1 cellular context compared by ENCODE assay signal in the genomic region with DNA sequence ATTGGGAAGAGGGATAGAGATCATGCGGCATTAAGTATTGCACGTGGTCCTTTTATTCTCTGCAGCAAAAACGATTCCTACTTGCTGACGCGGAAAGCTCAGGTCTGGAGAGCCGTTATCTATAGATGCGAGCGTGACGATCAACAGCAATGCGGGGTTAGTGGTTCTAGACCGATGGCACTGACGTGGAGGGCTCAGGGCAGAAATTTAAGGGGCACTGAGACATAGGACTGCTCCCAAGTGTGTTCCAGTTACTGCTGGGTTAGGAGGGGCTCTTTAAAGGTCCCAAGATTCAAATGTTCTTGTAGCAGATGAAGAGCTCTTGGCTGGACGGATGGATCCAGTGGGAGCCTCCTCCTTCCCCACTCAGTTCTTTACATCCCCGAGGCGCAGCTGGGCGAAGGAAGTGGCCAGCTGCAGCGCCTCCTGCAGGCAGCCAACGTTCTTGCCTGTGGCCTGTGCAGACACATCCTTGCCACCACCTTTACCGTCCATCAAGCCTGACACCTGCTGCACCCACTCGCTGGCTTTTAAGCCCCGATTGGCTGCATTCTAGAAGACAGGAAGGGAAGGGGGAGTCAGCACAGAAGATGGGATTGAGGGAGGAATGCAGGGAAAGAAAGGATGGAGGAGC.
A peak's percentile ranks its signal among the peaks of the same experiment; 100 is the strongest.
TF ChIP-seq lines count a peak whose summit lies in the region.

No MANE protein-coding gene starts in this region.

TF ChIP-seq in K562, 482 proteins besides CTCF, POLR2A, EP300 and RAD21 (continued from another document and continues in another):
- TF ChIP-seq, protein P1, sequence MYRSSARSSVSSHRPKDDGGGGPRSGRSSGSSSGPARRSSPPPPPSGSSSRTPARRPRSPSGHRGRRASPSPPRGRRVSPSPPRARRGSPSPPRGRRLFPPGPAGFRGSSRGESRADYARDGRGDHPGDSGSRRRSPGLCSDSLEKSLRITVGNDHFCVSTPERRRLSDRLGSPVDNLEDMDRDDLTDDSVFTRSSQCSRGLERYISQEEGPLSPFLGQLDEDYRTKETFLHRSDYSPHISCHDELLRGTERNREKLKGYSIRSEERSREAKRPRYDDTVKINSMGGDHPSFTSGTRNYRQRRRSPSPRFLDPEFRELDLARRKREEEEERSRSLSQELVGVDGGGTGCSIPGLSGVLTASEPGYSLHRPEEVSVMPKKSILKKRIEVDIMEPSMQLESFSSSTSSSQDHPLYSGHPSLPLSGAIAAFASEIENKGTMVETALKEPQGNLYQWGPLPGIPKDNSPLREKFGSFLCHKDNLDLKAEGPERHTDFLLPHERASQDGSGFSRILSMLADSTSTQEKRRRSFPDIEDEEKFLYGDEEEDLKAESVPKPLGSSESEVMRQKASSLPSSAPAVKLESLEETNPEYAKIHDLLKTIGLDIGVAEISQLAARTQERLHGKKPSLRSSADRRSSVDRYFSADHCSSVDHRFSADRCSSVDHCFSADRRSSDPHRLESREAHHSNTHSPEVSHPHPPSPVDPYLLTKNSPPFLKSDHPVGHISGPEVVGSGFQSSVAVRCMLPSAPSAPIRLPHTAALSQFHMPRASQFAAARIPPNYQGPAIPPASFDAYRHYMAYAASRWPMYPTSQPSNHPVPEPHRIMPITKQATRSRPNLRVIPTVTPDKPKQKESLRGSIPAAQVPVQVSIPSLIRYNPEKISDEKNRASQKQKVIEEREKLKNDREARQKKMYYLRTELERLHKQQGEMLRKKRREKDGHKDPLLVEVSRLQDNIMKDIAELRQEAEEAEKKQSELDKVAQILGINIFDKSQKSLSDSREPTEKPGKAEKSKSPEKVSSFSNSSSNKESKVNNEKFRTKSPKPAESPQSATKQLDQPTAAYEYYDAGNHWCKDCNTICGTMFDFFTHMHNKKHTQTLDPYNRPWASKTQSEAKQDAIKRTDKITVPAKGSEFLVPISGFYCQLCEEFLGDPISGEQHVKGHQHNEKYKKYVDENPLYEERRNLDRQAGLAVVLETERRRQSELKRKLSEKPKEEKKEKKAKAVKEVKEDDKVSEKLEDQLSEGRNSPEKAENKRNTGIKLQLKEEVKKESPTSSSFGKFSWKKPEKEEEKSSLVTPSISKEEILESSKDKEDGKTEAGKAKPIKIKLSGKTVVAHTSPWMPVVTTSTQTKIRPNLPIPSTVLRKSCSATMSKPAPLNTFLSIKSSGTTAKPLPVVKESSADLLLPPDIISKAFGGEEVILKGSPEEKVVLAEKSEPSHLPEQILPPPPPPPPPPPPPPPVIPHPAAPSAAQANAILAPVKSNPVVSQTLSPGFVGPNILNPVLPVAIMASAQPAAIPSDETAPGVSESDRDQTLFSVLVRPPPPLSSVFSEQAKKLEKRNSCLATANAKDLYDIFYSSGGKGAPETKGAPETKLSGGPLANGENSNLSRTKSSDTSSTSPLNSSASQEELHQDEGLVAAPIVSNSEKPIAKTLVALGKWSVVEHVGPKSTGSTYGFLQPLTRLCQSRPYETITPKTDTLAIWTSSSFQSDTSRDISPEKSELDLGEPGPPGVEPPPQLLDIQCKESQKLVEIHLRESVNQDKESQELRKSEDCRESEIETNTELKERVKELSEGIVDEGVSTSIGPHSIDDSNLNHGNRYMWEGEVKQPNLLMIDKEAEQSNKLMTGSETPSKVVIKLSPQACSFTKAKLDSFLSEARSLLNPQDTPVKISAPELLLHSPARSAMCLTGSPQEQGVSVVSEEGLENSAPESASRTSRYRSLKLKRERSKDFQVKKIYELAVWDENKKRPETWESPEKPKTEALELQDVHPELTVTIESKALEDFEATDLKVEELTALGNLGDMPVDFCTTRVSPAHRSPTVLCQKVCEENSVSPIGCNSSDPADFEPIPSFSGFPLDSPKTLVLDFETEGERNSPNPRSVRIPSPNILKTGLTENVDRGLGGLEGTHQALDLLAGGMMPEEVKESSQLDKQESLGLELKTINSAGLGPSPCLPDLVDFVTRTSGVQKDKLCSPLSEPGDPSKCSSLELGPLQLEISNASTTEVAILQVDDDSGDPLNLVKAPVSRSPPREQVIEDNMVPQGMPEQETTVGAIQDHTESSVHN (IDR thresholded peaks at IDR 0.05; ENCODE audit: borderline replicate concordance in 1 of 2, low read depth in 1 of 2): no peak
- TF ChIP-seq MTA1 (IDR thresholded peaks at IDR 0.05; ENCODE audit: borderline replicate concordance) (peak; percentile 29; the same call in 1 of the 2 replicates), ZNF12 (CRISPR knock-in tag; IDR thresholded peaks at IDR 0.05) (no peak), HDAC6 (IDR thresholded peaks at IDR 0.05; ENCODE audit: low read depth, low read length) (no peak), ZEB2 (IDR thresholded peaks at IDR 0.05) (peak; percentile 37; the same call in 1 of the 2 replicates), ZNF197 (CRISPR knock-in tag; IDR thresholded peaks at IDR 0.05; ENCODE audit: low read depth) (no peak), ZFP1 (CRISPR knock-in tag; IDR thresholded peaks at IDR 0.05) (no peak), RCOR1 (IDR thresholded peaks at IDR 0.05; ENCODE audit: borderline replicate concordance in 1 of 2, low read depth in 2 of 2, low read length in 2 of 2) (peak in 1 of 2 experiments; percentile 30; a peak in 1 of 4 replicates), SMARCA5 (IDR thresholded peaks at IDR 0.05) (no peak), CREM (IDR thresholded peaks at IDR 0.05; ENCODE audit: low read depth) (no peak), POLR2AphosphoS5 (IDR thresholded peaks at IDR 0.05; ENCODE audit: control insufficient read depth, insufficient read depth, low read depth, low read length) (peak; percentile 25), EZH2 (IDR thresholded peaks at IDR 0.05; ENCODE audit: borderline replicate concordance, low read depth, low read length) (no peak), ZNF695 (CRISPR knock-in tag; IDR thresholded peaks at IDR 0.05) (no peak), GATAD2A (IDR thresholded peaks at IDR 0.05) (no peak), NCOR1 (IDR thresholded peaks at IDR 0.05) (no peak), ZNF561 (CRISPR knock-in tag; conservative IDR thresholded peaks at IDR 0.05) (0 out of 2 replicates have a peak, but pooled peaks have one; percentile 46), GABPA (tag; conservative IDR thresholded peaks at IDR 0.05; ENCODE audit: low read depth) (no peak), ETV1 (tag; conservative IDR thresholded peaks at IDR 0.05; ENCODE audit: low read depth) (no peak), SRSF9 (IDR thresholded peaks at IDR 0.05; ENCODE audit: borderline replicate concordance, low read depth, low read length) (no peak), CTBP1 (IDR thresholded peaks at IDR 0.05; ENCODE audit: borderline replicate concordance) (peak; percentile 91), ZNF175 (CRISPR knock-in tag; IDR thresholded peaks at IDR 0.05; ENCODE audit: low read depth) (no peak), THRAP3 (IDR thresholded peaks at IDR 0.05; ENCODE audit: borderline replicate concordance) (no peak), NR2C1 (IDR thresholded peaks at IDR 0.05) (no peak), NR2C1 (tag; IDR thresholded peaks at IDR 0.05) (0 out of 2 replicates have a peak, but pooled peaks have one; percentile 10), PCBP1 (IDR thresholded peaks at IDR 0.05; ENCODE audit: low read depth, low read length, poor library complexity, severe bottlenecking) (no peak), CBX8 (IDR thresholded peaks at IDR 0.05; ENCODE audit: borderline replicate concordance, extremely low read depth, low read depth, low read length, poor library complexity, severe bottlenecking) (no peak)
- TF ChIP-seq, protein P2, sequence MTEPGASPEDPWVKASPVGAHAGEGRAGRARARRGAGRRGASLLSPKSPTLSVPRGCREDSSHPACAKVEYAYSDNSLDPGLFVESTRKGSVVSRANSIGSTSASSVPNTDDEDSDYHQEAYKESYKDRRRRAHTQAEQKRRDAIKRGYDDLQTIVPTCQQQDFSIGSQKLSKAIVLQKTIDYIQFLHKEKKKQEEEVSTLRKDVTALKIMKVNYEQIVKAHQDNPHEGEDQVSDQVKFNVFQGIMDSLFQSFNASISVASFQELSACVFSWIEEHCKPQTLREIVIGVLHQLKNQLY (CRISPR knock-in tag; conservative IDR thresholded peaks at IDR 0.05): 0 out of 4 replicates have a peak, but pooled peaks of 1 of the 2 experiments have one; percentile 17
- TF ChIP-seq, protein P3, sequence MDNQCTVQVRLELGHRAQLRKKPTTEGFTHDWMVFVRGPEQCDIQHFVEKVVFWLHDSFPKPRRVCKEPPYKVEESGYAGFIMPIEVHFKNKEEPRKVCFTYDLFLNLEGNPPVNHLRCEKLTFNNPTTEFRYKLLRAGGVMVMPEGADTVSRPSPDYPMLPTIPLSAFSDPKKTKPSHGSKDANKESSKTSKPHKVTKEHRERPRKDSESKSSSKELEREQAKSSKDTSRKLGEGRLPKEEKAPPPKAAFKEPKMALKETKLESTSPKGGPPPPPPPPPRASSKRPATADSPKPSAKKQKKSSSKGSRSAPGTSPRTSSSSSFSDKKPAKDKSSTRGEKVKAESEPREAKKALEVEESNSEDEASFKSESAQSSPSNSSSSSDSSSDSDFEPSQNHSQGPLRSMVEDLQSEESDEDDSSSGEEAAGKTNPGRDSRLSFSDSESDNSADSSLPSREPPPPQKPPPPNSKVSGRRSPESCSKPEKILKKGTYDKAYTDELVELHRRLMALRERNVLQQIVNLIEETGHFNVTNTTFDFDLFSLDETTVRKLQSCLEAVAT (IDR thresholded peaks at IDR 0.05): peak in 1 of 2 experiments; percentile 76; a peak in 2 of 4 replicates
- TF ChIP-seq, protein P4, sequence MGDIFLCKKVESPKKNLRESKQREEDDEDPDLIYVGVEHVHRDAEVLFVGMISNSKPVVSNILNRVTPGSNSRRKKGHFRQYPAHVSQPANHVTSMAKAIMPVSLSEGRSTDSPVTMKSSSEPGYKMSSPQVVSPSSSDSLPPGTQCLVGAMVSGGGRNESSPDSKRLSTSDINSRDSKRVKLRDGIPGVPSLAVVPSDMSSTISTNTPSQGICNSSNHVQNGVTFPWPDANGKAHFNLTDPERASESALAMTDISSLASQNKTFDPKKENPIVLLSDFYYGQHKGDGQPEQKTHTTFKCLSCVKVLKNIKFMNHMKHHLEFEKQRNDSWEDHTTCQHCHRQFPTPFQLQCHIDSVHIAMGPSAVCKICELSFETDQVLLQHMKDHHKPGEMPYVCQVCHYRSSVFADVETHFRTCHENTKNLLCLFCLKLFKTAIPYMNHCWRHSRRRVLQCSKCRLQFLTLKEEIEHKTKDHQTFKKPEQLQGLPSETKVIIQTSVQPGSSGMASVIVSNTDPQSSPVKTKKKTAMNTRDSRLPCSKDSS (IDR thresholded peaks at IDR 0.05; ENCODE audit: low read depth, partially characterized antibody): no peak
- TF ChIP-seq, protein P5, sequence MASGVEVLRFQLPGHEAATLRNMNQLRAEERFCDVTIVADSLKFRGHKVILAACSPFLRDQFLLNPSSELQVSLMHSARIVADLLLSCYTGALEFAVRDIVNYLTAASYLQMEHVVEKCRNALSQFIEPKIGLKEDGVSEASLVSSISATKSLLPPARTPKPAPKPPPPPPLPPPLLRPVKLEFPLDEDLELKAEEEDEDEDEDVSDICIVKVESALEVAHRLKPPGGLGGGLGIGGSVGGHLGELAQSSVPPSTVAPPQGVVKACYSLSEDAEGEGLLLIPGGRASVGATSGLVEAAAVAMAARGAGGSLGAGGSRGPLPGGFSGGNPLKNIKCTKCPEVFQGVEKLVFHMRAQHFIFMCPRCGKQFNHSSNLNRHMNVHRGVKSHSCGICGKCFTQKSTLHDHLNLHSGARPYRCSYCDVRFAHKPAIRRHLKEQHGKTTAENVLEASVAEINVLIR (CRISPR knock-in tag; IDR thresholded peaks at IDR 0.05): no peak
- TF ChIP-seq, protein P6, sequence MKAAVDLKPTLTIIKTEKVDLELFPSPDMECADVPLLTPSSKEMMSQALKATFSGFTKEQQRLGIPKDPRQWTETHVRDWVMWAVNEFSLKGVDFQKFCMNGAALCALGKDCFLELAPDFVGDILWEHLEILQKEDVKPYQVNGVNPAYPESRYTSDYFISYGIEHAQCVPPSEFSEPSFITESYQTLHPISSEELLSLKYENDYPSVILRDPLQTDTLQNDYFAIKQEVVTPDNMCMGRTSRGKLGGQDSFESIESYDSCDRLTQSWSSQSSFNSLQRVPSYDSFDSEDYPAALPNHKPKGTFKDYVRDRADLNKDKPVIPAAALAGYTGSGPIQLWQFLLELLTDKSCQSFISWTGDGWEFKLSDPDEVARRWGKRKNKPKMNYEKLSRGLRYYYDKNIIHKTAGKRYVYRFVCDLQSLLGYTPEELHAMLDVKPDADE (conservative IDR thresholded peaks at IDR 0.05; ENCODE audit: control insufficient read depth, low read depth, low read length): 0 out of 2 replicates have a peak, but pooled peaks have one; percentile 22
- TF ChIP-seq, protein P7, sequence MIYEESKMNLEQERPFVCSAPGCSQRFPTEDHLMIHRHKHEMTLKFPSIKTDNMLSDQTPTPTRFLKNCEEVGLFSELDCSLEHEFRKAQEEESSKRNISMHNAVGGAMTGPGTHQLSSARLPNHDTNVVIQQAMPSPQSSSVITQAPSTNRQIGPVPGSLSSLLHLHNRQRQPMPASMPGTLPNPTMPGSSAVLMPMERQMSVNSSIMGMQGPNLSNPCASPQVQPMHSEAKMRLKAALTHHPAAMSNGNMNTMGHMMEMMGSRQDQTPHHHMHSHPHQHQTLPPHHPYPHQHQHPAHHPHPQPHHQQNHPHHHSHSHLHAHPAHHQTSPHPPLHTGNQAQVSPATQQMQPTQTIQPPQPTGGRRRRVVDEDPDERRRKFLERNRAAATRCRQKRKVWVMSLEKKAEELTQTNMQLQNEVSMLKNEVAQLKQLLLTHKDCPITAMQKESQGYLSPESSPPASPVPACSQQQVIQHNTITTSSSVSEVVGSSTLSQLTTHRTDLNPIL (CRISPR knock-in tag; IDR thresholded peaks at IDR 0.05): no peak
- TF ChIP-seq, protein P8, sequence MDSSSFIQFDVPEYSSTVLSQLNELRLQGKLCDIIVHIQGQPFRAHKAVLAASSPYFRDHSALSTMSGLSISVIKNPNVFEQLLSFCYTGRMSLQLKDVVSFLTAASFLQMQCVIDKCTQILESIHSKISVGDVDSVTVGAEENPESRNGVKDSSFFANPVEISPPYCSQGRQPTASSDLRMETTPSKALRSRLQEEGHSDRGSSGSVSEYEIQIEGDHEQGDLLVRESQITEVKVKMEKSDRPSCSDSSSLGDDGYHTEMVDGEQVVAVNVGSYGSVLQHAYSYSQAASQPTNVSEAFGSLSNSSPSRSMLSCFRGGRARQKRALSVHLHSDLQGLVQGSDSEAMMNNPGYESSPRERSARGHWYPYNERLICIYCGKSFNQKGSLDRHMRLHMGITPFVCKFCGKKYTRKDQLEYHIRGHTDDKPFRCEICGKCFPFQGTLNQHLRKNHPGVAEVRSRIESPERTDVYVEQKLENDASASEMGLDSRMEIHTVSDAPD (CRISPR knock-in tag; IDR thresholded peaks at IDR 0.05): no peak
